In the genomic region with DNA sequence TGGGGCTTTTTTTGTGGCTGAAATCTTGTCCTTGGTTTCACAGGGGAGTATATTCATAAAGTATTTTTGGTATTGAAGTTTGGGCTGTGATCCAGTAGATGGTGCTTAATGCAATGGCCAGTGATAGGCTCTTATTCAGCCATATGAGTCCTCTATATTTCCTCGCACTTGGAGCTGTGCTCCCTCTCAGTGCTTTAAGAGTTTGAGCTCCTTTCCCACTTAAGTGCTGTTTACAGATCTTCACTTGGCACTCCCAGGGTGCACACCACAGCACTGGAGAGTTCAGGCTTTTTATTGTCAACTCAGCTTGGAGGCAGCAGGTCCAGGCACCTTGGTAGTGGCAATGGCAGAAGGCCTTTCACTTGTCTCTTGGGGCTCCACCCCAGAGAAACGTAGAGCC, we compare ENCODE assay signal across 27 cellular contexts.
"Had no signal": no experiment of that assay in that cellular context is flagged by ENCODE, and none has a peak within 500 bp of the region (broad histone marks: within the 10 kb centered on the region; RNA-seq: fewer than 3 reads in every experiment).

No MANE protein-coding gene starts in this region.

- H3K27me3 ChIP-seq: suprapubic skin, testis, thyroid gland, tibial artery, tibial nerve, upper lobe of left lung, upper lobe of right lung, uterus, vagina had no signal

- DNase-seq: stimulated activated CD4-positive, alpha-beta T cell treated with anti-CD3 and anti-CD28 coated beads, Interleukin-2, amount 100 ng/mL, for 48 hours; stimulated activated CD4-positive, alpha-beta T cell treated with anti-CD3 and anti-CD28 coated beads, Interleukin-4, amount 100 ng/mL, for 1 hour; stimulated activated CD4-positive, alpha-beta T cell treated with anti-CD3 and anti-CD28 coated beads, Interleukin-4, amount 100 ng/mL, for 24 hours; stimulated activated CD4-positive, alpha-beta T cell treated with anti-CD3 and anti-CD28 coated beads, Interleukin-4, amount 100 ng/mL, for 4 hours; stimulated activated CD8-positive, alpha-beta memory T cell treated with anti-CD3 and anti-CD28 coated beads, Interleukin-4, amount 100 ng/mL, for 48 hours; stimulated activated naive CD4-positive, alpha-beta T cell; stimulated activated naive CD4-positive, alpha-beta T cell treated with Interleukin-2 at 50 U/mL for 16 hours; stimulated activated naive CD8-positive, alpha-beta T cell treated with anti-CD3 and anti-CD28 coated beads, Interleukin-15, amount 100 ng/mL, for 72 hours; stimulated activated naive CD8-positive, alpha-beta T cell treated with anti-CD3 and anti-CD28 coated beads, Interleukin-15, Interleukin-2, amounts not matched to agents 100 U/mL and 50 U/mL, for 24 hours; stomach; substantia nigra; testis; thyroid gland; tibial artery; transverse colon; upper lobe of left lung; upper lobe of right lung; uterus had no signal

- H3K36me3 Mint-ChIP-seq: stimulated activated effector memory CD8-positive, alpha-beta T cell treated with anti-CD3 and anti-CD28 coated beads, Interleukin-12 subunit alpha, Interleukin-12 subunit beta, amount 100 ng/mL, for 72 hours; type B pancreatic cell had no signal

- H3K4me3 ChIP-seq: stomach, suprapubic skin, testis, thoracic aorta, thyroid gland, tibial artery, tibial nerve, transverse colon, upper lobe of left lung, upper lobe of right lung, uterus, vagina had no signal

- H3K4me1 Mint-ChIP-seq: stimulated activated effector memory CD8-positive, alpha-beta T cell treated with anti-CD3 and anti-CD28 coated beads, Interleukin-12 subunit alpha, Interleukin-12 subunit beta, amount 100 ng/mL, for 72 hours; stimulated activated naive CD8-positive, alpha-beta T cell treated with anti-CD3 and anti-CD28 coated beads, Interleukin-15, amount 100 ng/mL, for 72 hours had no signal

- H3K27me3 Mint-ChIP-seq: stimulated activated memory B cell treated with anti-CD40 and anti-IgM and Interleukin-4, amounts not matched to agents 10 μg/mL and 1 μg/mL and 100 μg/mL, for 72 hours had no signal

- ATAC-seq: stimulated activated effector memory CD8-positive, alpha-beta T cell treated with anti-CD3 and anti-CD28 coated beads, Interleukin-12 subunit alpha, Interleukin-12 subunit beta, amount 100 ng/mL, for 72 hours; stimulated activated memory B cell treated with anti-CD40 and anti-IgM and Interleukin-4, amounts not matched to agents 10 μg/mL and 1 μg/mL and 100 μg/mL, for 72 hours; stimulated activated naive CD8-positive, alpha-beta T cell treated with anti-CD3 and anti-CD28 coated beads, Interleukin-15, amount 100 ng/mL, for 72 hours; stimulated activated naive CD8-positive, alpha-beta T cell treated with anti-CD3 and anti-CD28 coated beads, Interleukin-15, Interleukin-2, amounts not matched to agents 100 U/mL and 50 U/mL, for 24 hours; upper lobe of right lung had no signal

- H3K4me3 Mint-ChIP-seq: stimulated activated effector memory CD8-positive, alpha-beta T cell treated with anti-CD3 and anti-CD28 coated beads, Interleukin-12 subunit alpha, Interleukin-12 subunit beta, amount 100 ng/mL, for 72 hours; stimulated activated memory B cell treated with anti-CD40 and anti-IgM and Interleukin-4, amounts not matched to agents 10 μg/mL and 1 μg/mL and 100 μg/mL, for 72 hours; stimulated activated naive CD8-positive, alpha-beta T cell treated with anti-CD3 and anti-CD28 coated beads, Interleukin-15, amount 100 ng/mL, for 72 hours; stimulated activated naive CD8-positive, alpha-beta T cell treated with anti-CD3 and anti-CD28 coated beads, Interleukin-15, Interleukin-2, amounts not matched to agents 100 ng/mL and 50 ng/mL, for 24 hours; type B pancreatic cell had no signal

- H3K9me3 ChIP-seq: suprapubic skin, testis, thoracic aorta, thyroid gland, transverse colon, upper lobe of right lung, uterus, vagina had no signal

- FAIRE-seq: urothelium cell line had no signal

- H3K27ac ChIP-seq: stomach, suprapubic skin, testis, thoracic aorta, thyroid gland, tibial artery, tibial nerve, transverse colon, upper lobe of left lung, upper lobe of right lung, uterus, vagina had no signal

- H3K36me3 ChIP-seq: stomach, suprapubic skin, thoracic aorta, thyroid gland, tibial artery, tibial nerve, transverse colon, upper lobe of left lung, upper lobe of right lung, uterus, vagina had no signal

- H3K9me3 Mint-ChIP-seq: stimulated activated effector memory CD8-positive, alpha-beta T cell treated with anti-CD3 and anti-CD28 coated beads, Interleukin-12 subunit alpha, Interleukin-12 subunit beta, amount 100 ng/mL, for 72 hours had no signal

- H3K27ac Mint-ChIP-seq: stimulated activated effector memory CD8-positive, alpha-beta T cell treated with anti-CD3 and anti-CD28 coated beads, Interleukin-12 subunit alpha, Interleukin-12 subunit beta, amount 100 ng/mL, for 72 hours; stimulated activated memory B cell treated with anti-CD40 and anti-IgM and Interleukin-4, amounts not matched to agents 10 μg/mL and 1 μg/mL and 100 μg/mL, for 72 hours; stimulated activated naive CD8-positive, alpha-beta T cell treated with anti-CD3 and anti-CD28 coated beads, Interleukin-15, amount 100 ng/mL, for 72 hours; stimulated activated naive CD8-positive, alpha-beta T cell treated with anti-CD3 and anti-CD28 coated beads, Interleukin-15, Interleukin-2, amounts not matched to agents 100 ng/mL and 50 ng/mL, for 24 hours; type B pancreatic cell had no signal

- H3K4me1 ChIP-seq: stomach, suprapubic skin, testis, thyroid gland, tibial artery, tibial nerve, transverse colon, upper lobe of left lung, upper lobe of right lung, uterus, vagina had no signal
